1 cellular context compared by ENCODE assay signal in the genomic region with DNA sequence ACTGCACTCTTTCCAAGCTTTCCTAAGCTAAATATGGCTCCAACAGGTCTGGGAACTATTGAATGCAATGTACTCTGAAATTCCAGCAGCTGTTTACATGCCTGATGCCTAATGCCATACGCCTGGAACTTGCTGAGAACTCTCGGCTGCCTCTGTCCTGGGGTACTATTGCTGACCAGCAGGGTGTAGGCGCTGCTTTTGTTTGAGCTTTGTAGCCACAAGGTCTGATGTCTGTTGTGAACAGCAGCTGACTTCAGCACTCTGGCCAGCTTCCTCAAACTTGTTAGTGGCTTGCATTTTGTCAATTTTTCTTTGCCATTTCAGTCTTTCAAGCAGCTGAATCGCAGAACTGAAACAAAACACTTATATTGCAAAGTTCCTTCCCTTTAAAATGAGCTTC.
TF ChIP-seq lines count a peak whose summit lies in the region.

No MANE protein-coding gene starts in this region.

TF ChIP-seq in SK-N-SH treated with all-trans-retinoic acid at 6 μM for 48 hours, 23 proteins besides CTCF, POLR2A, EP300 and RAD21 (continued from another document):
- TF ChIP-seq, protein P1, sequence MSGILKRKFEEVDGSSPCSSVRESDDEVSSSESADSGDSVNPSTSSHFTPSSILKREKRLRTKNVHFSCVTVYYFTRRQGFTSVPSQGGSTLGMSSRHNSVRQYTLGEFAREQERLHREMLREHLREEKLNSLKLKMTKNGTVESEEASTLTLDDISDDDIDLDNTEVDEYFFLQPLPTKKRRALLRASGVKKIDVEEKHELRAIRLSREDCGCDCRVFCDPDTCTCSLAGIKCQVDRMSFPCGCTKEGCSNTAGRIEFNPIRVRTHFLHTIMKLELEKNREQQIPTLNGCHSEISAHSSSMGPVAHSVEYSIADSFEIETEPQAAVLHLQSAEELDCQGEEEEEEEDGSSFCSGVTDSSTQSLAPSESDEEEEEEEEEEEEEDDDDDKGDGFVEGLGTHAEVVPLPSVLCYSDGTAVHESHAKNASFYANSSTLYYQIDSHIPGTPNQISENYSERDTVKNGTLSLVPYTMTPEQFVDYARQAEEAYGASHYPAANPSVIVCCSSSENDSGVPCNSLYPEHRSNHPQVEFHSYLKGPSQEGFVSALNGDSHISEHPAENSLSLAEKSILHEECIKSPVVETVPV (CRISPR knock-in tag; IDR thresholded peaks at IDR 0.05) = no peak
- TF ChIP-seq ESRRG (CRISPR knock-in tag; IDR thresholded peaks at IDR 0.05) (no peak), BACH2 (CRISPR knock-in tag; IDR thresholded peaks at IDR 0.05; ENCODE audit: borderline replicate concordance) (no peak), CSDC2 (CRISPR knock-in tag; IDR thresholded peaks at IDR 0.05) (no peak), ARNTL (CRISPR knock-in tag; IDR thresholded peaks at IDR 0.05; ENCODE audit: borderline replicate concordance, low read depth) (no peak), ZNF565 (CRISPR knock-in tag; conservative IDR thresholded peaks at IDR 0.05; ENCODE audit: low read depth) (no peak), ZFP30 (CRISPR knock-in tag; IDR thresholded peaks at IDR 0.05) (no peak), ZFP3 (CRISPR knock-in tag; IDR thresholded peaks at IDR 0.05) (no peak)
